ENCODE assay signal across 7 cellular contexts in genomic region chr3:50604110-50604621, GRCh38. TPM values are rescaled to one million over a fixed set of nuclear protein-coding genes. Genes with fewer than 3 reads are reported as not detected.
DNase-seq lines count a peak whose midpoint lies in the region; ATAC-seq and TF ChIP-seq lines count a peak whose summit lies in the region.
"Had no signal": no experiment of that assay in that cellular context is flagged by ENCODE, and none has a peak within 500 bp of the region (broad histone marks: within the 10 kb centered on the region; RNA-seq: fewer than 3 reads in every experiment).

No MANE protein-coding gene starts in this region.

- H3K9me3 Mint-ChIP-seq in CD4-positive, CD25-positive, alpha-beta regulatory T cell = peaks cover 0 to 2% (median 0%) of the 10 kb centered on the region in 7 donors
- no peaks in the 10 kb centered on the region for H3K9me3 Mint-ChIP-seq in activated CD8-positive, alpha-beta T cell treated with anti-CD3 and anti-CD28 coated beads, Interleukin-2, amount 10 ng/mL, durations not matched to agents 7 days and 5 days (ENCODE audit: insufficient read depth)
- no peaks in the 10 kb centered on the region for H3K9me3 Mint-ChIP-seq in natural killer cell

- H3K4me3 Mint-ChIP-seq in CD4-positive, CD25-positive, alpha-beta regulatory T cell = peak overlapping the region; percentile 74 to 97 (median 82)
- peak overlapping the region; percentile 94 for H3K4me3 Mint-ChIP-seq in activated CD8-positive, alpha-beta T cell treated with anti-CD3 and anti-CD28 coated beads, Interleukin-2, amount 10 ng/mL, durations not matched to agents 7 days and 5 days
- peak overlapping the region; percentile 47 for H3K4me3 Mint-ChIP-seq in natural killer cell

- H3K4me1 Mint-ChIP-seq in CD4-positive, CD25-positive, alpha-beta regulatory T cell = peaks cover 24 to 98% (median 69%) of the 10 kb centered on the region in 4 donors
- peaks cover 70% of the 10 kb centered on the region for H3K4me1 Mint-ChIP-seq in activated CD8-positive, alpha-beta T cell treated with anti-CD3 and anti-CD28 coated beads, Interleukin-2, amount 10 ng/mL, durations not matched to agents 7 days and 5 days (ENCODE audit: low read depth)
- H3K4me1 Mint-ChIP-seq in natural killer cell = peaks cover 88 to 97% of the 10 kb centered on the region in 2 donors

- POLR2A ChIA-PET in activated CD8-positive, alpha-beta T cell treated with anti-CD3 and anti-CD28 coated beads, Interleukin-2, amount 10 ng/mL, durations not matched to agents 7 days and 5 days (lab: Charles Lee) = interaction anchor here (0.8 to 22.1 kb wide), 4 partner anchors 10 to 263 kb away, joined by 3 to 1664 read pairs (median 684); partner anchors contain the start of genes C3orf18, CISH, HEMK1 and MAPKAPK3

- H3K36me3 Mint-ChIP-seq in CD4-positive, CD25-positive, alpha-beta regulatory T cell = peaks cover 47% of the 10 kb centered on the region
- peaks cover 92% of the 10 kb centered on the region for H3K36me3 Mint-ChIP-seq in activated CD8-positive, alpha-beta T cell treated with anti-CD3 and anti-CD28 coated beads, Interleukin-2, amount 10 ng/mL, durations not matched to agents 7 days and 5 days (ENCODE audit: low read depth)
- peaks cover 18% of the 10 kb centered on the region for H3K36me3 Mint-ChIP-seq in natural killer cell

- CTCF ChIA-PET in activated CD8-positive, alpha-beta T cell treated with anti-CD3 and anti-CD28 coated beads, Interleukin-2, amount 10 ng/mL, durations not matched to agents 7 days and 5 days (lab: Charles Lee) = interaction anchor here (1.0 to 29.5 kb wide), 5 partner anchors 9 to 785 kb away, joined by 3 to 1321 read pairs (median 5); partner anchors contain the start of genes C3orf18 and HEMK1

- H3K36me3 ChIP-seq in CD4-positive, CD25-positive, alpha-beta regulatory T cell (ENCODE audit: control insufficient read depth, insufficient read depth, low read length) = peaks cover 46% of the 10 kb centered on the region

- peak overlapping the region; percentile 97 to 99 (median 97) for H3K27ac Mint-ChIP-seq in CD4-positive, CD25-positive, alpha-beta regulatory T cell
- H3K27ac Mint-ChIP-seq in activated CD8-positive, alpha-beta T cell treated with anti-CD3 and anti-CD28 coated beads, Interleukin-2, amount 10 ng/mL, durations not matched to agents 7 days and 5 days = peak overlapping the region; percentile 97
- peak overlapping the region; percentile 93 to 95 for H3K27ac Mint-ChIP-seq in natural killer cell

- H3K27me3 Mint-ChIP-seq in CD4-positive, CD25-positive, alpha-beta regulatory T cell = no peaks in the 10 kb centered on the region
- H3K27me3 Mint-ChIP-seq in activated CD8-positive, alpha-beta T cell treated with anti-CD3 and anti-CD28 coated beads, Interleukin-2, amount 10 ng/mL, durations not matched to agents 7 days and 5 days (ENCODE audit: low read depth) = no peaks in the 10 kb centered on the region
- H3K27me3 Mint-ChIP-seq in natural killer cell (ENCODE audit: low read depth in 2 of 2) = no peaks in the 10 kb centered on the region

- H3K27ac ChIP-seq in CD4-positive, CD25-positive, alpha-beta regulatory T cell (ENCODE audit: insufficient read depth, low read length, poor library complexity, severe bottlenecking) = peak overlapping the region; percentile 97

- no peaks in the 10 kb centered on the region for H3K9me3 ChIP-seq in CD4-positive, CD25-positive, alpha-beta regulatory T cell (ENCODE audit: control insufficient read depth in 2 of 2, low read length in 2 of 2)

- TF ChIP-seq CTCF in natural killer cell (IDR thresholded peaks at IDR 0.05) = no peak

- peaks cover 100% of the 10 kb centered on the region for H3K4me1 ChIP-seq in CD4-positive, CD25-positive, alpha-beta regulatory T cell (ENCODE audit: control insufficient read depth, insufficient read depth, low read length, poor library complexity, severe bottlenecking)

- intact Hi-C loops in natural killer cell (cut with micrococcal nuclease) = no loop called here

- H3K27me3 ChIP-seq in CD4-positive, CD25-positive, alpha-beta regulatory T cell (ENCODE audit: control insufficient read depth, insufficient read depth, low read length) = no peaks in the 10 kb centered on the region

- DNase-seq in CD4-positive, CD25-positive, alpha-beta regulatory T cell = no peak
- no peak for DNase-seq in activated CD8-positive, alpha-beta T cell treated with anti-CD3 and anti-CD28 coated beads, Interleukin-2, amount 10 ng/mL, durations not matched to agents 7 days and 5 days
- DNase-seq in natural killer cell (no peak), HCEC 1CT (no peak)
- DNase-seq: NCI-H1105 treated with DMSO at 0.1 percent for 48 hours had no signal

- peak overlapping the region; percentile 41 for H3K4me3 ChIP-seq in CD4-positive, CD25-positive, alpha-beta regulatory T cell (ENCODE audit: low read depth, low read length)

- ATAC-seq in CD4-positive, CD25-positive, alpha-beta regulatory T cell (ENCODE audit: low read depth in 2 of 2) = no peak
- no peak for ATAC-seq in activated CD8-positive, alpha-beta T cell treated with anti-CD3 and anti-CD28 coated beads, Interleukin-2, amount 10 ng/mL, durations not matched to agents 7 days and 5 days
- ATAC-seq in natural killer cell (no peak), GM21367 (IDR thresholded peaks at IDR 0.05; ENCODE audit: unreplicated experiment) (no peak), HG02973 (IDR thresholded peaks at IDR 0.05; ENCODE audit: unreplicated experiment) (no peak)

RNA-seq across cellular contexts. Expression of gene CISH, which starts 7.4 kb away (rescaled TPM):
- 23.4 TPM for total RNA-seq in CD4-positive, CD25-positive, alpha-beta regulatory T cell
- polyA plus RNA-seq in CD4-positive, CD25-positive, alpha-beta regulatory T cell = 10 to 100 TPM; 40.5 to 66.7 (median 58.5) TPM
- total RNA-seq in activated CD8-positive, alpha-beta T cell treated with anti-CD3 and anti-CD28 coated beads, Interleukin-2, amount 10 ng/mL, durations not matched to agents 7 days and 5 days = 100 to 1,000 TPM; 380 to 394 TPM
- 10 to 100 TPM in 2 of 3 donors, 1 to 10 TPM in 1; 2.4 to 23.6 (median 11.3) TPM for total RNA-seq in natural killer cell

RNA-seq across cellular contexts. Expression of gene MAPKAPK3, which starts 12.8 kb away (rescaled TPM):
- 42.9 TPM for total RNA-seq in CD4-positive, CD25-positive, alpha-beta regulatory T cell
- 10 to 100 TPM; 47.0 to 52.9 (median 49.5) TPM for polyA plus RNA-seq in CD4-positive, CD25-positive, alpha-beta regulatory T cell
- 100 to 1,000 TPM; 224 to 225 TPM for total RNA-seq in activated CD8-positive, alpha-beta T cell treated with anti-CD3 and anti-CD28 coated beads, Interleukin-2, amount 10 ng/mL, durations not matched to agents 7 days and 5 days
- 10 to 100 TPM; 48.0 to 57.7 (median 49.3) TPM for total RNA-seq in natural killer cell

RNA-seq across cellular contexts. Expression of gene HEMK1, which starts 34.8 kb away (rescaled TPM):
- 21.1 TPM for total RNA-seq in CD4-positive, CD25-positive, alpha-beta regulatory T cell
- polyA plus RNA-seq in CD4-positive, CD25-positive, alpha-beta regulatory T cell = 10 to 100 TPM; 18.5 to 24.9 (median 23.1) TPM
- total RNA-seq in activated CD8-positive, alpha-beta T cell treated with anti-CD3 and anti-CD28 coated beads, Interleukin-2, amount 10 ng/mL, durations not matched to agents 7 days and 5 days = 10 to 100 TPM; 83.3 to 86.0 TPM
- 10 to 100 TPM; 20.5 to 29.3 (median 28.2) TPM for total RNA-seq in natural killer cell

RNA-seq across cellular contexts. Expression of gene C3orf18, which starts 36.6 kb away (rescaled TPM):
- total RNA-seq in CD4-positive, CD25-positive, alpha-beta regulatory T cell = 8.7 TPM
- polyA plus RNA-seq in CD4-positive, CD25-positive, alpha-beta regulatory T cell = 10 to 100 TPM in 2 of 4 donors, 1 to 10 TPM in 2; 7.4 to 11.9 (median 10.6) TPM
- total RNA-seq in activated CD8-positive, alpha-beta T cell treated with anti-CD3 and anti-CD28 coated beads, Interleukin-2, amount 10 ng/mL, durations not matched to agents 7 days and 5 days = 10 to 100 TPM; 58.5 to 61.6 TPM
- total RNA-seq in natural killer cell = 10 to 100 TPM in 2 of 3 donors, 1 to 10 TPM in 1; 7.5 to 15.3 (median 11.7) TPM

Comparison
In these comparisons a context has a peak if more than half of its experiments do, and no peak if none do; other contexts are left out.
1. RNA of gene CISH, which starts 7.4 kb away (total RNA-seq): 380 to 394 TPM in activated CD8-positive, alpha-beta T cell treated with anti-CD3 and anti-CD28 coated beads, Interleukin-2, amount 10 ng/mL, durations not matched to agents 7 days and 5 days; 23.4 TPM in CD4-positive, CD25-positive, alpha-beta regulatory T cell (single experiment) and 2.4 to 23.6 TPM in natural killer cell; every median in the first group is over 10 times any median in the second.
2. Peak in every context shown above with its lines, with median percentiles within 50 percentile points of each other: H3K27ac Mint-ChIP-seq and H3K4me3 Mint-ChIP-seq.